In the genomic region with DNA sequence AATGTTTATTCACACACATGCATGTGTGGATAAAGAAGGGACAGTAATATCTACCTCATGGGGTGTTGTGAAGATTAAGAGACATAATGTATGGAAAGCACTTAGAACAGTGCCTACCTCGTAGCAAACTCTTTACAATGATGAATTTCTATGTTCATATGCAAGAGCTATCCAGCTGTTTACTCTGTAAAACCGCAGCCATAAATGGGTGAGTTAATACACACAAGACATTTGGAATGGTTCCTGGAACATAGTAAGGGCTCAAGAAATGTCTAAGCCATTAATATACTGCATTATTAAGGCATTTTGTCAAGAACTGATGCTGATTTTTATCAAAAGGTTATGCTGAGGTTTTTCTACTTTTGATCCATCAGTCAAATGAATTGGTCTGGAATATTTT, we compare ENCODE assay signal across 13 cellular contexts.
DNase-seq lines count a peak whose midpoint lies in the region; ATAC-seq and TF ChIP-seq lines count a peak whose summit lies in the region.
"Had no signal": no experiment of that assay in that cellular context is flagged by ENCODE, and none has a peak within 500 bp of the region (broad histone marks: within the 10 kb centered on the region; RNA-seq: fewer than 3 reads in every experiment).

No MANE protein-coding gene starts in this region.

- peak; percentile 10 to 13 for DNase-seq in SHP77 (lab: John Stamatoyannopoulos, UW)
- no peak for DNase-seq in SHP77 treated with DMSO at 0.1 percent for 48 hours (lab: John Stamatoyannopoulos, UW)
- DNase-seq in HS-5 (ENCODE audit: low read depth) = peak; percentile 32
- no peak for DNase-seq in RWPE2 (ENCODE audit: low spot score)
- no peak for DNase-seq in UCSD-AML1 (lab: John Stamatoyannopoulos, UW; ENCODE audit: unreplicated experiment)
- DNase-seq: C1 segment of cervical spinal cord, H7, NCI-H2081 treated with DMSO at 0.1 percent for 48 hours, NCI-H524 treated with DMSO at 0.1 percent for 48 hours, PC-9, Right ventricle myocardium superior had no signal

- no peaks in the 10 kb centered on the region for H3K4me1 ChIP-seq in RWPE2 (ENCODE audit: insufficient read depth, poor library complexity, severe bottlenecking)

- no peak overlapping the region for H3K27ac ChIP-seq in RWPE2 (ENCODE audit: poor library complexity, severe bottlenecking)
- H3K27ac ChIP-seq: PC-9 had no signal

- H3K27me3 ChIP-seq in RWPE2 (ENCODE audit: insufficient read depth, poor library complexity, severe bottlenecking) = peaks cover 9% of the 10 kb centered on the region

- no peak overlapping the region for H3K4me3 ChIP-seq in RWPE2 (ENCODE audit: severe bottlenecking)
- H3K4me3 ChIP-seq: PC-9 had no signal

- ATAC-seq in RWPE2 (ENCODE audit: low read depth) (peak; percentile 60; the same call in 2 of the 3 replicates), HG03025 (IDR thresholded peaks at IDR 0.05; ENCODE audit: low FRiP score, unreplicated experiment) (no peak), HG03565 (IDR thresholded peaks at IDR 0.05; ENCODE audit: unreplicated experiment) (no peak)

- no peak for TF ChIP-seq CTCF in RWPE2 (IDR thresholded peaks at IDR 0.05; ENCODE audit: poor library complexity, severe bottlenecking)

- no peaks in the 10 kb centered on the region for H3K9me3 ChIP-seq in RWPE2 (ENCODE audit: severe bottlenecking)

- H3K36me3 ChIP-seq in RWPE2 (ENCODE audit: low read depth) = no peaks in the 10 kb centered on the region

Comparison
In these comparisons a context has a peak if more than half of its experiments do, and no peak if none do; other contexts are left out.
1. DNase-seq: peak in SHP77 (2 of 2) and HS-5 (single experiment); none in SHP77 treated with DMSO at 0.1 percent for 48 hours (single experiment), RWPE2 (single experiment) and UCSD-AML1 (single experiment).